In the genomic region with DNA sequence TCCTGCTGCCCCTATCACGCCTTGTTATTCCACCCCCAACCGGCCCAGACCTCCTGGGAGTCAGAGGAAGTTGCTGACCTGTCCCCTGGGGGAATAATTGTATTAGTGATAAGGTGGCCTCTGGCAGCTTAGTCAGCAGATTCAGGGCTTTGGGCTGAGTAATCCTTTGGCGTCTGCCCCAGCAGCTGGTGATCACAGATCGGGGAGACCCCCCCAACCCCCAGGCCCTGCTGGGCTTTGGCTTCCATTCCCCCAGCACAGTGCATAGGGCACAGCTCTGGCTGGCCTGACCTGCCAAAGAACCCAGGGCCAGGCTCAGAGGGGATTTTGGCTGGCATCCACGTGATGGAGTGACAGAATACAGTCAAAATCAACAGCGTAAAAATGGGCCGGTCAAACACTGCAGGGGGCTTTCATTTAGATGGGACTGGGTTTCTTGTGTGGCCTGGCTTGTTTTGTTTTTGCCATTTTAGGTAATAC, we compare ENCODE assay signal across 13 cellular contexts. TPM values are rescaled to one million over a fixed set of nuclear protein-coding genes. Genes with fewer than 3 reads are reported as not detected.
DNase-seq lines count a peak whose midpoint lies in the region; ATAC-seq and TF ChIP-seq lines count a peak whose summit lies in the region.
"Had no signal": no experiment of that assay in that cellular context is flagged by ENCODE, and none has a peak within 500 bp of the region (broad histone marks: within the 10 kb centered on the region; RNA-seq: fewer than 3 reads in every experiment).

No MANE protein-coding gene starts in this region.

- DNase-seq in GM13976 (ENCODE audit: low spot score) = peak; percentile 28
- DNase-seq in PC-9 = peak in 1 of 2 experiments; percentile 36
- DNase-seq in endodermal cell = peak; percentile 75
- no peak for DNase-seq in osteocyte (ENCODE audit: extremely low spot score, unreplicated experiment)
- no peak for DNase-seq in activated T-helper 1 cell treated with anti-CD3 and anti-CD28 coated beads, Interleukin-12 subunit alpha, Interleukin-12 subunit beta, Interleukin-2, Interleukin-4 antibody, amounts not matched to agents 30 ng/mL and 10 ng/mL and 1 ng/mL, durations not matched to agents 14 hours and 24 hours and 36 hours (ENCODE audit: low spot score)
- DNase-seq: dorsolateral prefrontal cortex; NCI-H2107; small intestine; stimulated activated naive CD4-positive, alpha-beta T cell treated with Interleukin-2 at 50 U/mL for 16 hours; T-cell had no signal

- ATAC-seq in HG02763 (IDR thresholded peaks at IDR 0.05; ENCODE audit: unreplicated experiment) = no peak
- ATAC-seq in HG03045 (IDR thresholded peaks at IDR 0.05; ENCODE audit: unreplicated experiment) = no peak
- no peak for ATAC-seq in activated T-helper 17 cell treated with anti-CD3 and anti-CD28 coated beads, Interleukin-2, amount 50 U/mL, for 72 hours (replicated peaks)
- ATAC-seq: T-cell had no signal

- no TSS peak for BruUV-seq in PC-9 (replicated peaks; lab: Mats Ljungman, UMichigan)

- TF ChIP-seq CTCF in GM13976 (IDR thresholded peaks at IDR 0.05; ENCODE audit: borderline replicate concordance, control extremely low read depth, extremely low read depth, insufficient read depth, missing control alignments) (no peak), PC-9 (conservative IDR thresholded peaks at IDR 0.05) (no peak), endodermal cell (conservative IDR thresholded peaks at IDR 0.05) (no peak), osteocyte (IDR thresholded peaks at IDR 0.05) (no peak)

- H3K9me3 Mint-ChIP-seq in endodermal cell (no peaks in the 10 kb centered on the region), osteocyte (ENCODE audit: unreplicated experiment) (no peaks in the 10 kb centered on the region)
- no peaks in the 10 kb centered on the region for H3K9me3 Mint-ChIP-seq in activated T-helper 1 cell treated with anti-CD3 and anti-CD28 coated beads, Interleukin-12 subunit alpha, Interleukin-12 subunit beta, Interleukin-2, Interleukin-4 antibody, amounts not matched to agents 30 ng/mL and 10 ng/mL and 1 ng/mL, durations not matched to agents 14 hours and 24 hours and 36 hours
- no peaks in the 10 kb centered on the region for H3K9me3 Mint-ChIP-seq in activated T-helper 17 cell treated with anti-CD3 and anti-CD28 coated beads, Interleukin-2, amount 50 U/mL, for 72 hours
- H3K9me3 Mint-ChIP-seq: T-cell had no signal

- POLR2A ChIA-PET in PC-9 (lab: Charles Lee; ENCODE audit: unreplicated experiment) = no interaction called here

- H3K27me3 Mint-ChIP-seq in endodermal cell (ENCODE audit: insufficient read depth) (peaks cover 11% of the 10 kb centered on the region), osteocyte (ENCODE audit: unreplicated experiment) (no peaks in the 10 kb centered on the region)
- no peaks in the 10 kb centered on the region for H3K27me3 Mint-ChIP-seq in activated T-helper 1 cell treated with anti-CD3 and anti-CD28 coated beads, Interleukin-12 subunit alpha, Interleukin-12 subunit beta, Interleukin-2, Interleukin-4 antibody, amounts not matched to agents 30 ng/mL and 10 ng/mL and 1 ng/mL, durations not matched to agents 14 hours and 24 hours and 36 hours (ENCODE audit: insufficient read depth)
- peaks cover 13% of the 10 kb centered on the region for H3K27me3 Mint-ChIP-seq in activated T-helper 17 cell treated with anti-CD3 and anti-CD28 coated beads, Interleukin-2, amount 50 U/mL, for 72 hours

- in situ Hi-C loops in GM13976 (cut with MboI; ENCODE audit: low sequenced_read_pairs, unreplicated experiment) = loop anchor here (5.0 kb wide), 1 partner anchor 351 kb away; no protein-coding TSS in a partner anchor

- H2AFZ ChIP-seq in PC-9 = no peak overlapping the region

- H3K9ac ChIP-seq in endodermal cell (ENCODE audit: extremely low read depth, low read length, poor library complexity, severe bottlenecking) = no peak overlapping the region

- CTCF ChIA-PET in PC-9 (lab: Charles Lee) = no interaction called here

- no peaks in the 10 kb centered on the region for H3F3A ChIP-seq in PC-9 (ENCODE audit: insufficient read depth, low read depth)

- H3K4me3 ChIP-seq in PC-9 = no peak overlapping the region
- H3K4me3 ChIP-seq in endodermal cell (ENCODE audit: low read length) = peak overlapping the region; percentile 33
- H3K4me3 ChIP-seq: dorsolateral prefrontal cortex had no signal

- H3K27ac Mint-ChIP-seq in endodermal cell (peak overlapping the region; percentile 61), osteocyte (ENCODE audit: unreplicated experiment) (peak overlapping the region; percentile 72)
- H3K27ac Mint-ChIP-seq in activated T-helper 1 cell treated with anti-CD3 and anti-CD28 coated beads, Interleukin-12 subunit alpha, Interleukin-12 subunit beta, Interleukin-2, Interleukin-4 antibody, amounts not matched to agents 30 ng/mL and 10 ng/mL and 1 ng/mL, durations not matched to agents 14 hours and 24 hours and 36 hours = no peak overlapping the region
- H3K27ac Mint-ChIP-seq in activated T-helper 17 cell treated with anti-CD3 and anti-CD28 coated beads, Interleukin-2, amount 50 U/mL, for 72 hours = no peak overlapping the region
- H3K27ac Mint-ChIP-seq: T-cell had no signal

- H3K9me3 ChIP-seq in PC-9 (ENCODE audit: insufficient read depth, low read depth) (no peaks in the 10 kb centered on the region), endodermal cell (ENCODE audit: control insufficient read depth, low read length) (no peaks in the 10 kb centered on the region)

- intact Hi-C loops in PC-9 (cut with micrococcal nuclease; ENCODE audit: unreplicated experiment) = loop anchor here (10.0 kb wide), 1 partner anchor 912 kb away; a partner anchor contains a TSS
- intact Hi-C loops in activated T-helper 1 cell treated with anti-CD3 and anti-CD28 coated beads, Interleukin-12 subunit alpha, Interleukin-12 subunit beta, Interleukin-2, Interleukin-4 antibody, amounts not matched to agents 30 ng/mL and 10 ng/mL and 1 ng/mL, durations not matched to agents 14 hours and 24 hours and 36 hours (cut with micrococcal nuclease) = no loop called here

- peaks cover 28% of the 10 kb centered on the region for H3K4me1 Mint-ChIP-seq in endodermal cell
- peaks cover 52% of the 10 kb centered on the region for H3K4me1 Mint-ChIP-seq in osteocyte (ENCODE audit: unreplicated experiment)
- H3K4me1 Mint-ChIP-seq in activated T-helper 1 cell treated with anti-CD3 and anti-CD28 coated beads, Interleukin-12 subunit alpha, Interleukin-12 subunit beta, Interleukin-2, Interleukin-4 antibody, amounts not matched to agents 30 ng/mL and 10 ng/mL and 1 ng/mL, durations not matched to agents 14 hours and 24 hours and 36 hours (ENCODE audit: low read depth) = no peaks in the 10 kb centered on the region
- no peaks in the 10 kb centered on the region for H3K4me1 Mint-ChIP-seq in activated T-helper 17 cell treated with anti-CD3 and anti-CD28 coated beads, Interleukin-2, amount 50 U/mL, for 72 hours

- H3K4me2 ChIP-seq in PC-9 = peak overlapping the region; percentile 19; the same call in 1 of the 2 replicates

- WGBS in endodermal cell (ENCODE audit: insufficient coverage in 1 of 2, insufficient read length in 1 of 2), 2 experiments = 21 to 31% methylated on average over 2 to 6 of the region's 7 CpGs

- H3K4me1 ChIP-seq in PC-9 (replicated peaks; ENCODE audit: insufficient read depth) (peaks cover 7% of the 10 kb centered on the region; the same call in 1 of the 2 replicates), endodermal cell (ENCODE audit: control insufficient read depth, insufficient read depth, low read length) (peaks cover 14% of the 10 kb centered on the region)

- no peaks in the 10 kb centered on the region for H4K20me1 ChIP-seq in PC-9 (ENCODE audit: insufficient read depth)

- H3K79me2 ChIP-seq in PC-9 (ENCODE audit: low read depth) = no peaks in the 10 kb centered on the region

- no peaks in the 10 kb centered on the region for H3K9me2 ChIP-seq in PC-9 (ENCODE audit: insufficient read depth)

- H3K4me3 Mint-ChIP-seq in endodermal cell = peak overlapping the region; percentile 32
- H3K4me3 Mint-ChIP-seq in osteocyte (ENCODE audit: unreplicated experiment) = no peak overlapping the region
- no peak overlapping the region for H3K4me3 Mint-ChIP-seq in activated T-helper 1 cell treated with anti-CD3 and anti-CD28 coated beads, Interleukin-12 subunit alpha, Interleukin-12 subunit beta, Interleukin-2, Interleukin-4 antibody, amounts not matched to agents 30 ng/mL and 10 ng/mL and 1 ng/mL, durations not matched to agents 14 hours and 24 hours and 36 hours
- H3K4me3 Mint-ChIP-seq in activated T-helper 17 cell treated with anti-CD3 and anti-CD28 coated beads, Interleukin-2, amount 50 U/mL, for 72 hours = no peak overlapping the region
- H3K4me3 Mint-ChIP-seq: T-cell had no signal

- no peaks in the 10 kb centered on the region for H3K36me3 ChIP-seq in PC-9 (ENCODE audit: low read depth)
- no peaks in the 10 kb centered on the region for H3K36me3 ChIP-seq in endodermal cell (ENCODE audit: control insufficient read depth, insufficient read depth, low read length)

- H3K36me3 Mint-ChIP-seq in endodermal cell (ENCODE audit: low read depth) = no peaks in the 10 kb centered on the region
- no peaks in the 10 kb centered on the region for H3K36me3 Mint-ChIP-seq in osteocyte (ENCODE audit: unreplicated experiment)
- H3K36me3 Mint-ChIP-seq in activated T-helper 1 cell treated with anti-CD3 and anti-CD28 coated beads, Interleukin-12 subunit alpha, Interleukin-12 subunit beta, Interleukin-2, Interleukin-4 antibody, amounts not matched to agents 30 ng/mL and 10 ng/mL and 1 ng/mL, durations not matched to agents 14 hours and 24 hours and 36 hours (ENCODE audit: low read depth) = no peaks in the 10 kb centered on the region
- no peaks in the 10 kb centered on the region for H3K36me3 Mint-ChIP-seq in activated T-helper 17 cell treated with anti-CD3 and anti-CD28 coated beads, Interleukin-2, amount 50 U/mL, for 72 hours (ENCODE audit: low read depth)
- H3K36me3 Mint-ChIP-seq: T-cell had no signal

- H3K27me3 ChIP-seq in PC-9 (ENCODE audit: insufficient read depth, low read depth) (no peaks in the 10 kb centered on the region), endodermal cell (ENCODE audit: control insufficient read depth, insufficient read depth, low read length, poor library complexity, severe bottlenecking) (no peaks in the 10 kb centered on the region)
- H3K27me3 ChIP-seq: dorsolateral prefrontal cortex had no signal

- H3K27ac ChIP-seq in PC-9 (no peak overlapping the region), endodermal cell (ENCODE audit: low read depth, low read length) (no peak overlapping the region)
- H3K27ac ChIP-seq: dorsolateral prefrontal cortex had no signal

RNA-seq across cellular contexts. Expression of a gene that starts 3.9 kb away (rescaled TPM):
- 1.5 and 2.1 TPM in 2 replicates for total RNA-seq in PC-9 (2021)
- under 1 TPM; 0.15 to 0.55 TPM for total RNA-seq in endodermal cell
- polyA plus RNA-seq in endodermal cell (2013, experiment 1 of 2) = 0.28 TPM
- polyA plus RNA-seq in endodermal cell (2013, experiment 2 of 2) = not detected
- total RNA-seq in osteocyte = not detected in 2 replicates
- total RNA-seq in activated T-helper 1 cell treated with anti-CD3 and anti-CD28 coated beads, Interleukin-12 subunit alpha, Interleukin-12 subunit beta, Interleukin-2, Interleukin-4 antibody, amounts not matched to agents 30 ng/mL and 10 ng/mL and 1 ng/mL, durations not matched to agents 14 hours and 24 hours and 36 hours = not detected in 2 replicates
- not detected for total RNA-seq in activated T-helper 17 cell treated with anti-CD3 and anti-CD28 coated beads, Interleukin-2, amount 50 U/mL, for 72 hours
- total RNA-seq: T-cell had no signal

Comparison
In these comparisons a context has a peak if more than half of its experiments do, and no peak if none do; other contexts are left out.
1. DNase-seq: peak in GM13976 (single experiment) and endodermal cell (single experiment); none in osteocyte (single experiment) and activated T-helper 1 cell treated with anti-CD3 and anti-CD28 coated beads, Interleukin-12 subunit alpha, Interleukin-12 subunit beta, Interleukin-2, Interleukin-4 antibody, amounts not matched to agents 30 ng/mL and 10 ng/mL and 1 ng/mL, durations not matched to agents 14 hours and 24 hours and 36 hours (single experiment).
2. H3K27ac Mint-ChIP-seq: peak in endodermal cell (single experiment) and osteocyte (single experiment); none in activated T-helper 1 cell treated with anti-CD3 and anti-CD28 coated beads, Interleukin-12 subunit alpha, Interleukin-12 subunit beta, Interleukin-2, Interleukin-4 antibody, amounts not matched to agents 30 ng/mL and 10 ng/mL and 1 ng/mL, durations not matched to agents 14 hours and 24 hours and 36 hours (single experiment) and activated T-helper 17 cell treated with anti-CD3 and anti-CD28 coated beads, Interleukin-2, amount 50 U/mL, for 72 hours (single experiment).